34 cellular contexts compared by ENCODE assay signal in genomic region chr6:156878688-156879087, GRCh38.
"Had no signal": no experiment of that assay in that cellular context is flagged by ENCODE, and none has a peak within 500 bp of the region (broad histone marks: within the 10 kb centered on the region; RNA-seq: fewer than 3 reads in every experiment).

No MANE protein-coding gene starts in this region.

- H3K4me3 ChIP-seq: breast epithelium, gastroesophageal sphincter, ovary, skin epidermis, upper lobe of right lung had no signal

- H3K36me3 ChIP-seq: breast epithelium, ovary, upper lobe of right lung, WERI-Rb-1 had no signal

- FAIRE-seq: endothelial cell of umbilical vein, kidney, TTC549 had no signal

- H3K9me3 Mint-ChIP-seq: activated CD4-positive, alpha-beta memory T cell treated with anti-CD3 and anti-CD28 coated beads, Interleukin-2, amount 10 ng/mL, durations not matched to agents 7 days and 5 days; activated CD4-positive, alpha-beta T cell treated with anti-CD3 and anti-CD28 coated beads, Interleukin-2, amount 10 ng/mL, durations not matched to agents 24 days and 14 days; activated naive CD8-positive, alpha-beta T cell treated with anti-CD3 and anti-CD28 coated beads, Interleukin-2, amount 50 U/mL, for 24 hours; activated T-cell treated with anti-CD3 and anti-CD28 coated beads, Interleukin-2, amount 50 U/mL, for 4 hours; activated T-helper 17 cell treated with anti-CD3 and anti-CD28 coated beads, Interleukin-2, amount 50 U/mL, for 72 hours; immature natural killer cell; naive thymus-derived CD8-positive, alpha-beta T cell; stimulated activated memory B cell treated with anti-CD40 and anti-IgM and Interleukin-4, amounts not matched to agents 10 μg/mL and 1 μg/mL and 100 μg/mL, for 72 hours; stimulated activated naive CD8-positive, alpha-beta T cell treated with anti-CD3 and anti-CD28 coated beads, Interleukin-15, amount 100 ng/mL, for 72 hours; T-helper 1 cell treated with Interleukin-12 subunit alpha and Interleukin-12 subunit beta and Interleukin-4 antibody, amounts not matched to agents 30 μg/mL and 1 μg/mL, for 36 hours had no signal

- H3K27ac ChIP-seq: gastroesophageal sphincter, ovary, skin epidermis, upper lobe of right lung, WERI-Rb-1 had no signal

- H3K9me3 ChIP-seq: breast epithelium, gastroesophageal sphincter, ovary, upper lobe of right lung had no signal

- H3K36me3 Mint-ChIP-seq: immature natural killer cell had no signal

- H3K27me3 Mint-ChIP-seq: activated CD4-positive, alpha-beta memory T cell treated with anti-CD3 and anti-CD28 coated beads, Interleukin-2, amount 10 ng/mL, durations not matched to agents 7 days and 5 days; activated CD4-positive, alpha-beta T cell treated with anti-CD3 and anti-CD28 coated beads, Interleukin-2, amount 10 ng/mL, durations not matched to agents 24 days and 14 days; activated naive CD8-positive, alpha-beta T cell treated with anti-CD3 and anti-CD28 coated beads, Interleukin-2, amount 50 U/mL, for 24 hours; activated T-helper 17 cell treated with anti-CD3 and anti-CD28 coated beads, Interleukin-2, amount 50 U/mL, for 72 hours; naive thymus-derived CD8-positive, alpha-beta T cell; progenitor cell of endocrine pancreas; stimulated activated memory B cell treated with anti-CD40 and anti-IgM and Interleukin-4, amounts not matched to agents 10 μg/mL and 1 μg/mL and 100 μg/mL, for 72 hours; stimulated activated naive CD8-positive, alpha-beta T cell treated with anti-CD3 and anti-CD28 coated beads, Interleukin-15, amount 100 ng/mL, for 72 hours had no signal

- H3K4me3 Mint-ChIP-seq: activated CD4-positive, alpha-beta memory T cell treated with anti-CD3 and anti-CD28 coated beads, Interleukin-2, amount 10 ng/mL, durations not matched to agents 7 days and 5 days; activated CD4-positive, alpha-beta T cell treated with anti-CD3 and anti-CD28 coated beads, Interleukin-2, amount 10 ng/mL, durations not matched to agents 24 days and 14 days; activated naive CD8-positive, alpha-beta T cell treated with anti-CD3 and anti-CD28 coated beads, Interleukin-2, amount 50 U/mL, for 24 hours; activated T-cell treated with anti-CD3 and anti-CD28 coated beads, Interleukin-2, amount 50 U/mL, for 4 hours; activated T-helper 17 cell treated with anti-CD3 and anti-CD28 coated beads, Interleukin-2, amount 50 U/mL, for 72 hours; immature natural killer cell; stimulated activated memory B cell treated with anti-CD40 and anti-IgM and Interleukin-4, amounts not matched to agents 10 μg/mL and 1 μg/mL and 100 μg/mL, for 72 hours; stimulated activated naive CD8-positive, alpha-beta T cell treated with anti-CD3 and anti-CD28 coated beads, Interleukin-15, amount 100 ng/mL, for 72 hours; T-helper 1 cell treated with Interleukin-12 subunit alpha and Interleukin-12 subunit beta and Interleukin-4 antibody, amounts not matched to agents 30 μg/mL and 1 μg/mL, for 36 hours had no signal

- H3K27ac Mint-ChIP-seq: activated CD4-positive, alpha-beta memory T cell treated with anti-CD3 and anti-CD28 coated beads, Interleukin-2, amount 10 ng/mL, durations not matched to agents 7 days and 5 days; activated CD4-positive, alpha-beta T cell treated with anti-CD3 and anti-CD28 coated beads, Interleukin-2, amount 10 ng/mL, durations not matched to agents 24 days and 14 days; activated naive CD8-positive, alpha-beta T cell treated with anti-CD3 and anti-CD28 coated beads, Interleukin-2, amount 50 U/mL, for 24 hours; activated T-helper 17 cell treated with anti-CD3 and anti-CD28 coated beads, Interleukin-2, amount 50 U/mL, for 72 hours; progenitor cell of endocrine pancreas; stimulated activated memory B cell treated with anti-CD40 and anti-IgM and Interleukin-4, amounts not matched to agents 10 μg/mL and 1 μg/mL and 100 μg/mL, for 72 hours; stimulated activated naive CD8-positive, alpha-beta T cell treated with anti-CD3 and anti-CD28 coated beads, Interleukin-15, amount 100 ng/mL, for 72 hours; T-helper 1 cell treated with Interleukin-12 subunit alpha and Interleukin-12 subunit beta and Interleukin-4 antibody, amounts not matched to agents 30 μg/mL and 1 μg/mL, for 36 hours had no signal

- DNase-seq: activated CD4-positive, alpha-beta memory T cell treated with anti-CD3 and anti-CD28 coated beads, Interleukin-2, amount 10 ng/mL, durations not matched to agents 7 days and 5 days; activated CD4-positive, alpha-beta T cell treated with anti-CD3 and anti-CD28 coated beads, Interleukin-2, amount 10 ng/mL, durations not matched to agents 24 days and 14 days; activated CD4-positive, CD25-positive, alpha-beta regulatory T cell treated with anti-CD3 and anti-CD28 coated beads, Interleukin-2, amount 50 U/mL, for 72 hours; activated gamma-delta T cell treated with Interleukin-2 at 50 U/mL for 16 hours; activated naive CD4-positive, alpha-beta T cell treated with anti-CD3 and anti-CD28 coated beads, Interleukin-2, amount 50 U/mL, for 16 hours; activated naive CD8-positive, alpha-beta T cell treated with anti-CD3 and anti-CD28 coated beads, Interleukin-2, amount 50 U/mL, for 24 hours; activated T-cell treated with anti-CD3 and anti-CD28 coated beads, Interleukin-2, amount 50 U/mL, for 4 hours; amygdala; central memory CD4-positive, alpha-beta T cell; head of caudate nucleus; hypothalamus; immature natural killer cell; kidney; midbrain; naive thymus-derived CD8-positive, alpha-beta T cell; ovary; stimulated activated CD4-positive, alpha-beta T cell treated with anti-CD3 and anti-CD28 coated beads, Interleukin-1b, Interleukin-23, amount 100 ng/mL, for 48 hours; stimulated activated CD4-positive, alpha-beta T cell treated with anti-CD3 and anti-CD28 coated beads, Interleukin-4, amount 100 ng/mL, for 4 hours; stimulated activated CD8-positive, alpha-beta memory T cell treated with anti-CD3 and anti-CD28 coated beads, Interleukin-4, amount 100 ng/mL, for 48 hours; stimulated activated naive CD8-positive, alpha-beta T cell treated with anti-CD3 and anti-CD28 coated beads, Interleukin-15, amount 100 ng/mL, for 72 hours; substantia nigra; T-helper 9 cell; upper lobe of right lung; WERI-Rb-1 had no signal

- H3K27me3 ChIP-seq: breast epithelium, gastroesophageal sphincter, ovary, upper lobe of right lung had no signal

- ATAC-seq: activated naive CD8-positive, alpha-beta T cell treated with anti-CD3 and anti-CD28 coated beads, Interleukin-2, amount 50 U/mL, for 24 hours; activated T-cell treated with anti-CD3 and anti-CD28 coated beads, Interleukin-2, amount 50 U/mL, for 4 hours; activated T-helper 17 cell treated with anti-CD3 and anti-CD28 coated beads, Interleukin-2, amount 50 U/mL, for 72 hours; gastroesophageal sphincter; naive thymus-derived CD8-positive, alpha-beta T cell; sciatic nerve; stimulated activated memory B cell treated with anti-CD40 and anti-IgM and Interleukin-4, amounts not matched to agents 10 μg/mL and 1 μg/mL and 100 μg/mL, for 72 hours; stimulated activated naive CD8-positive, alpha-beta T cell treated with anti-CD3 and anti-CD28 coated beads, Interleukin-15, amount 100 ng/mL, for 72 hours; upper lobe of right lung had no signal
